ENCODE assay signal across 11 cellular contexts in the genomic region with DNA sequence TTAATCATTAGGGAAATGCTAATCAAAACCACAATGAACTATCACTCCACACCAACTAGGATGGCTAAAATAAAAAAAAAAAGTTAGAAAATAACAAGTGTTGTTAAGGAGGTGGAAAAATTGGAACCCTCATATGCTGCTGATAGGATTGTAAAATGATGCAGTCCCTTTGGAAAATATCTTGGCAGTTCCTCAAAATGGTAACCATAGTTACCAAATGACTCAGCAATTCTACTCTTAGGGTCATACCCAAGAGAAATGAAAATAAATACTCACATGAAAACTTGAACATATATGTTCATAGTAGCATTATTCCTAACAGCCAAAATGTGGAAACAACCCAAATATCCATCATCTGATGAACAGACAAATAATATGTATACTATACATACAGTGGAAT. TPM values are rescaled to one million over a fixed set of nuclear protein-coding genes. Genes with fewer than 3 reads are reported as not detected.
A peak's percentile ranks its signal among the peaks of the same experiment; 100 is the strongest.
DNase-seq lines count a peak whose midpoint lies in the region; ATAC-seq lines count a peak whose summit lies in the region.
"Had no signal": no experiment of that assay in that cellular context is flagged by ENCODE, and none has a peak within 500 bp of the region (broad histone marks: within the 10 kb centered on the region; RNA-seq: fewer than 3 reads in every experiment).

No MANE protein-coding gene starts in this region.

- peak; percentile 20 for DNase-seq in Daoy (ENCODE audit: low read depth)
- DNase-seq in LHCN-M2 (ENCODE audit: low read depth), result peak; percentile 89
- DNase-seq in astrocyte of the hippocampus (ENCODE audit: low read depth, low spot score), result peak; percentile 77
- peak; percentile 26 for DNase-seq in kidney glomerular epithelial cell (lab: John Stamatoyannopoulos, UW)
- no peak for DNase-seq in activated CD8-positive, alpha-beta memory T cell treated with anti-CD3 and anti-CD28 coated beads, Interleukin-2, amount 50 U/mL, for 4 hours
- DNase-seq: effector memory CD4-positive, alpha-beta T cell; left ventricle myocardium superior; NCI-H187 had no signal

- no peak for ATAC-seq in HG03025 (IDR thresholded peaks at IDR 0.05; ENCODE audit: low FRiP score, unreplicated experiment)
- no peak for ATAC-seq in GM21360 (IDR thresholded peaks at IDR 0.05; ENCODE audit: unreplicated experiment)
- no peak for ATAC-seq in GM18519 (IDR thresholded peaks at IDR 0.05; ENCODE audit: low FRiP score, unreplicated experiment)
- ATAC-seq: left ventricle myocardium superior had no signal

RNA-seq across cellular contexts. Expression of a gene that starts 15.7 kb away (rescaled TPM):
- 9.6 and 9.9 TPM in 2 replicates for total RNA-seq in Daoy (2014; rRNA removed; shearing (Covaris generic))
- total RNA-seq in LHCN-M2 (2014; rRNA removed), result 4.9 and 6.2 TPM in 2 replicates
- polyA plus RNA-seq in LHCN-M2 (2012), result 3.2 TPM
